Comparison of ENCODE assay signal across 12 cellular contexts in genomic region chr2:9980520-9980919, GRCh38.
"Had no signal": no experiment of that assay in that cellular context is flagged by ENCODE, and none has a peak within 500 bp of the region (broad histone marks: within the 10 kb centered on the region; RNA-seq: fewer than 3 reads in every experiment).

No MANE protein-coding gene starts in this region.

- H3K4me3 ChIP-seq: coronary artery, tibial nerve had no signal

- DNase-seq: activated CD4-positive, CD25-positive, alpha-beta regulatory T cell treated with anti-CD3 and anti-CD28 coated beads, Interleukin-2, amount 50 U/mL, for 72 hours; activated gamma-delta T cell; activated T-cell treated with anti-CD3 and anti-CD28 coated beads, Interleukin-2, amount 50 U/mL, for 1 hour; mesenchymal stem cell; nucleus accumbens; stimulated activated CD4-positive, alpha-beta T cell treated with anti-CD3 and anti-CD28 coated beads, Interleukin-2, amount 100 ng/mL, for 48 hours; stimulated activated naive B cell treated with anti-CD40 and anti-IgM and Interleukin-4, amounts not matched to agents 10 μg/mL and 1 μg/mL and 100 μg/mL, for 72 hours had no signal

- H3K36me3 Mint-ChIP-seq: natural killer cell treated with Interleukin-12 subunit alpha and Interleukin-12 subunit beta and Interleukin-15 and Interleukin-18, amount 100 ng/mL, for 72 hours had no signal

- H3K36me3 ChIP-seq: tibial nerve had no signal

- H3K27ac Mint-ChIP-seq: brain; natural killer cell treated with Interleukin-12 subunit alpha and Interleukin-12 subunit beta and Interleukin-15 and Interleukin-18, amount 100 ng/mL, for 72 hours; stimulated activated naive B cell treated with anti-CD40 and anti-IgM and Interleukin-4, amounts not matched to agents 10 μg/mL and 1 μg/mL and 100 μg/mL, for 72 hours had no signal

- H3K27ac ChIP-seq: coronary artery, tibial nerve had no signal

- H3K27me3 ChIP-seq: tibial nerve had no signal

- H3K27me3 Mint-ChIP-seq: brain had no signal

- H3K4me3 Mint-ChIP-seq: brain; central memory CD8-positive, alpha-beta T cell; natural killer cell treated with Interleukin-12 subunit alpha and Interleukin-12 subunit beta and Interleukin-15 and Interleukin-18, amount 100 ng/mL, for 72 hours; stimulated activated naive B cell treated with anti-CD40 and anti-IgM and Interleukin-4, amounts not matched to agents 10 μg/mL and 1 μg/mL and 100 μg/mL, for 72 hours had no signal

- ATAC-seq: natural killer cell treated with Interleukin-12 subunit alpha and Interleukin-12 subunit beta and Interleukin-15 and Interleukin-18, amount 100 ng/mL, for 72 hours; stimulated activated naive B cell treated with anti-CD40 and anti-IgM and Interleukin-4, amounts not matched to agents 10 μg/mL and 1 μg/mL and 100 μg/mL, for 72 hours had no signal

- H3K9me3 ChIP-seq: tibial nerve had no signal

- H3K9me3 Mint-ChIP-seq: brain; central memory CD8-positive, alpha-beta T cell; natural killer cell treated with Interleukin-12 subunit alpha and Interleukin-12 subunit beta and Interleukin-15 and Interleukin-18, amount 100 ng/mL, for 72 hours had no signal
